15 cellular contexts compared by ENCODE assay signal in the genomic region with DNA sequence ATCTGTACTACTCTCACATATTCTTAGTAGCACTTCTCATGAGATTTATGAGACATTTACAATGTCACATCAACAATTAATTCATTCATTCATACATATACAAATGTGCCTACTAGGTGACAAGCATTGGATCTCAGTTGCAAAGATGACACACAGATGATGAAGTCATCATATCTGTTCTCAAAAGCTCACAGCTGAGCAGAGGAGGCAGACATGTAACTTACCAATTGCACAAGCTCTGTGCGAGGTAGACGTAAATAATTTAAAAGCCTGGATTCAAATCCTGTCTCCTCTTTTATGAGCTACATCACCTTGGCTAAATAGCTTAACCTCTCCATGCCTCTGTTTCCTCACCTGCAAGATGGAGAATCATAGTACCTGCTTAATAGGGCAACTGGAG.
DNase-seq lines count a peak whose midpoint lies in the region; ATAC-seq lines count a peak whose summit lies in the region.
"Had no signal": no experiment of that assay in that cellular context is flagged by ENCODE, and none has a peak within 500 bp of the region (broad histone marks: within the 10 kb centered on the region; RNA-seq: fewer than 3 reads in every experiment).

No MANE protein-coding gene starts in this region.

- H3K27me3 Mint-ChIP-seq in activated T-helper 17 cell treated with anti-CD3 and anti-CD28 coated beads, Interleukin-2, amount 50 U/mL, for 72 hours: no peaks in the 10 kb centered on the region
- no peaks in the 10 kb centered on the region for H3K27me3 Mint-ChIP-seq in activated T-helper 1 cell treated with anti-CD3 and anti-CD28 coated beads, Interleukin-12 subunit alpha, Interleukin-12 subunit beta, Interleukin-2, Interleukin-4 antibody, amounts not matched to agents 30 ng/mL and 10 ng/mL and 1 ng/mL, durations not matched to agents 14 hours and 24 hours and 36 hours (ENCODE audit: insufficient read depth)
- H3K27me3 Mint-ChIP-seq: activated CD4-positive, alpha-beta T cell treated with anti-CD3 and anti-CD28 coated beads, Interleukin-2, amount 10 ng/mL, durations not matched to agents 7 days and 5 days had no signal

- H3K4me3 Mint-ChIP-seq in activated T-helper 17 cell treated with anti-CD3 and anti-CD28 coated beads, Interleukin-2, amount 50 U/mL, for 72 hours: no peak overlapping the region
- H3K4me3 Mint-ChIP-seq in activated T-helper 1 cell treated with anti-CD3 and anti-CD28 coated beads, Interleukin-12 subunit alpha, Interleukin-12 subunit beta, Interleukin-2, Interleukin-4 antibody, amounts not matched to agents 30 ng/mL and 10 ng/mL and 1 ng/mL, durations not matched to agents 14 hours and 24 hours and 36 hours: no peak overlapping the region
- H3K4me3 Mint-ChIP-seq: activated CD4-positive, alpha-beta T cell treated with anti-CD3 and anti-CD28 coated beads, Interleukin-2, amount 10 ng/mL, durations not matched to agents 7 days and 5 days had no signal

- no peaks in the 10 kb centered on the region for H3K9me3 Mint-ChIP-seq in activated T-helper 17 cell treated with anti-CD3 and anti-CD28 coated beads, Interleukin-2, amount 50 U/mL, for 72 hours
- H3K9me3 Mint-ChIP-seq in activated T-helper 1 cell treated with anti-CD3 and anti-CD28 coated beads, Interleukin-12 subunit alpha, Interleukin-12 subunit beta, Interleukin-2, Interleukin-4 antibody, amounts not matched to agents 30 ng/mL and 10 ng/mL and 1 ng/mL, durations not matched to agents 14 hours and 24 hours and 36 hours: no peaks in the 10 kb centered on the region
- H3K9me3 Mint-ChIP-seq: activated CD4-positive, alpha-beta T cell treated with anti-CD3 and anti-CD28 coated beads, Interleukin-2, amount 10 ng/mL, durations not matched to agents 7 days and 5 days; activated T-helper 2 cell treated with anti-CD3 and anti-CD28 coated beads, Interferon-gamma antibody, Interleukin-2, Interleukin-4, amounts not matched to agents 10 μg/mL and 5 μg/mL and 100 μg/mL, durations not matched to agents 14 hours and 24 hours and 36 hours had no signal

- ATAC-seq in activated T-helper 17 cell treated with anti-CD3 and anti-CD28 coated beads, Interleukin-2, amount 50 U/mL, for 72 hours (replicated peaks): peak; percentile 45

- intact Hi-C loops in activated T-helper 1 cell treated with anti-CD3 and anti-CD28 coated beads, Interleukin-12 subunit alpha, Interleukin-12 subunit beta, Interleukin-2, Interleukin-4 antibody, amounts not matched to agents 30 ng/mL and 10 ng/mL and 1 ng/mL, durations not matched to agents 14 hours and 24 hours and 36 hours (cut with micrococcal nuclease): no loop called here

- peaks cover 28% of the 10 kb centered on the region for H3K4me1 Mint-ChIP-seq in activated T-helper 17 cell treated with anti-CD3 and anti-CD28 coated beads, Interleukin-2, amount 50 U/mL, for 72 hours
- H3K4me1 Mint-ChIP-seq in activated T-helper 1 cell treated with anti-CD3 and anti-CD28 coated beads, Interleukin-12 subunit alpha, Interleukin-12 subunit beta, Interleukin-2, Interleukin-4 antibody, amounts not matched to agents 30 ng/mL and 10 ng/mL and 1 ng/mL, durations not matched to agents 14 hours and 24 hours and 36 hours (ENCODE audit: low read depth): peaks cover 37% of the 10 kb centered on the region

- peak overlapping the region; percentile 3 for H3K27ac Mint-ChIP-seq in activated T-helper 17 cell treated with anti-CD3 and anti-CD28 coated beads, Interleukin-2, amount 50 U/mL, for 72 hours
- no peak overlapping the region for H3K27ac Mint-ChIP-seq in activated T-helper 1 cell treated with anti-CD3 and anti-CD28 coated beads, Interleukin-12 subunit alpha, Interleukin-12 subunit beta, Interleukin-2, Interleukin-4 antibody, amounts not matched to agents 30 ng/mL and 10 ng/mL and 1 ng/mL, durations not matched to agents 14 hours and 24 hours and 36 hours
- H3K27ac Mint-ChIP-seq: activated CD4-positive, alpha-beta T cell treated with anti-CD3 and anti-CD28 coated beads, Interleukin-2, amount 10 ng/mL, durations not matched to agents 7 days and 5 days had no signal

- peaks cover 75% of the 10 kb centered on the region for H3K36me3 Mint-ChIP-seq in activated T-helper 17 cell treated with anti-CD3 and anti-CD28 coated beads, Interleukin-2, amount 50 U/mL, for 72 hours (ENCODE audit: low read depth)
- H3K36me3 Mint-ChIP-seq in activated T-helper 1 cell treated with anti-CD3 and anti-CD28 coated beads, Interleukin-12 subunit alpha, Interleukin-12 subunit beta, Interleukin-2, Interleukin-4 antibody, amounts not matched to agents 30 ng/mL and 10 ng/mL and 1 ng/mL, durations not matched to agents 14 hours and 24 hours and 36 hours (ENCODE audit: low read depth): peaks cover 34% of the 10 kb centered on the region

- DNase-seq in A172 (ENCODE audit: low spot score): peak; percentile 15
- peak; percentile 71 for DNase-seq in ELR (ENCODE audit: low read depth)
- peak; percentile 45 for DNase-seq in glomerular visceral epithelial cell (ENCODE audit: extremely low spot score)
- no peak for DNase-seq in NCI-H510A (lab: John Stamatoyannopoulos, UW)
- DNase-seq in activated T-helper 1 cell treated with anti-CD3 and anti-CD28 coated beads, Interleukin-12 subunit alpha, Interleukin-12 subunit beta, Interleukin-2, Interleukin-4 antibody, amounts not matched to agents 30 ng/mL and 10 ng/mL and 1 ng/mL, durations not matched to agents 14 hours and 24 hours and 36 hours (ENCODE audit: low spot score): no peak
- no peak for DNase-seq in NCI-H2081 treated with DMSO at 0.1 percent for 48 hours (lab: John Stamatoyannopoulos, UW)
- DNase-seq in activated CD4-positive, alpha-beta T cell treated with anti-CD3 and anti-CD28 coated beads, Interleukin-2, amount 50 U/mL, for 1 hour: no peak
- DNase-seq: activated CD4-positive, alpha-beta T cell treated with anti-CD3 and anti-CD28 coated beads, Interleukin-2, amount 10 ng/mL, durations not matched to agents 7 days and 5 days; H7; KG1; NCI-H1694; small intestine; T-helper 2 cell had no signal

Comparison
In these comparisons a context has a peak if more than half of its experiments do, and no peak if none do; other contexts are left out.
1. DNase-seq: peak in A172 (single experiment), ELR (single experiment) and glomerular visceral epithelial cell (single experiment); none in NCI-H510A (single experiment), activated T-helper 1 cell treated with anti-CD3 and anti-CD28 coated beads, Interleukin-12 subunit alpha, Interleukin-12 subunit beta, Interleukin-2, Interleukin-4 antibody, amounts not matched to agents 30 ng/mL and 10 ng/mL and 1 ng/mL, durations not matched to agents 14 hours and 24 hours and 36 hours (single experiment), NCI-H2081 treated with DMSO at 0.1 percent for 48 hours (single experiment) and activated CD4-positive, alpha-beta T cell treated with anti-CD3 and anti-CD28 coated beads, Interleukin-2, amount 50 U/mL, for 1 hour (single experiment).